Comparison of ENCODE assay signal across 26 cellular contexts in genomic region chr6:108789475-108789874, GRCh38.
"Had no signal": no experiment of that assay in that cellular context is flagged by ENCODE, and none has a peak within 500 bp of the region (broad histone marks: within the 10 kb centered on the region; RNA-seq: fewer than 3 reads in every experiment).

No MANE protein-coding gene starts in this region.

- FAIRE-seq: urothelium cell line had no signal

- ATAC-seq: natural killer cell treated with Interleukin-12 subunit alpha and Interleukin-12 subunit beta and Interleukin-15 and Interleukin-18, amount 100 ng/mL, for 72 hours; psoas muscle; right cardiac atrium; right lobe of liver; stimulated activated effector memory CD8-positive, alpha-beta T cell treated with anti-CD3 and anti-CD28 coated beads, Interleukin-12 subunit alpha, Interleukin-12 subunit beta, amount 100 ng/mL, for 72 hours; stimulated activated naive B cell treated with anti-CD40 and anti-IgM and Interleukin-4, amounts not matched to agents 10 μg/mL and 1 μg/mL and 100 μg/mL, for 72 hours had no signal

- H3K4me3 ChIP-seq: psoas muscle, right lobe of liver, sigmoid colon, stomach, thoracic aorta, thyroid gland, tibial nerve, upper lobe of left lung, vagina had no signal

- H3K27ac ChIP-seq: neutrophil, parathyroid adenoma, psoas muscle, right lobe of liver, sigmoid colon, stomach, thoracic aorta, thyroid gland, tibial nerve, upper lobe of left lung, vagina had no signal

- H3K27me3 ChIP-seq: neutrophil, right lobe of liver, sigmoid colon, stomach, thyroid gland, tibial nerve, upper lobe of left lung, vagina had no signal

- H3K9ac ChIP-seq: parathyroid adenoma had no signal

- H2AFZ ChIP-seq: parathyroid adenoma had no signal

- DNase-seq: nephron progenitor cell; nucleus accumbens; posterior cingulate gyrus; psoas muscle; right cardiac atrium; right lobe of liver; sigmoid colon; small intestine; stimulated activated CD4-positive, alpha-beta T cell treated with anti-CD3 and anti-CD28 coated beads, Interleukin-15, amount 100 ng/mL, for 24 hours; stimulated activated CD4-positive, alpha-beta T cell treated with anti-CD3 and anti-CD28 coated beads, Interleukin-2, amount 100 ng/mL, for 24 hours; stimulated activated CD4-positive, alpha-beta T cell treated with anti-CD3 and anti-CD28 coated beads, Interleukin-2, amount 100 ng/mL, for 48 hours; stimulated activated CD4-positive, alpha-beta T cell treated with anti-CD3 and anti-CD28 coated beads, Interleukin-4, amount 100 ng/mL, for 24 hours; stimulated activated naive B cell treated with anti-CD40 and anti-IgM and Interleukin-4, amounts not matched to agents 10 μg/mL and 1 μg/mL and 100 μg/mL, for 72 hours; stimulated activated naive CD4-positive, alpha-beta T cell treated with Interleukin-2 at 50 U/mL for 16 hours; stomach; thyroid gland; trophoblast cell; upper lobe of left lung had no signal

- H3K36me3 ChIP-seq: neutrophil, right lobe of liver, sigmoid colon, stomach, thoracic aorta, thyroid gland, upper lobe of left lung, vagina had no signal

- H3K9me3 ChIP-seq: neutrophil, psoas muscle, right lobe of liver, sigmoid colon, stomach, thyroid gland, upper lobe of left lung, vagina had no signal

- H3K4me1 ChIP-seq: parathyroid adenoma, psoas muscle, sigmoid colon, thyroid gland, tibial nerve, upper lobe of left lung, vagina had no signal

- H3K79me2 ChIP-seq: parathyroid adenoma had no signal
